Comparison of ENCODE assay signal across 8 cellular contexts in genomic region chr11:57516061-57516443, GRCh38. TPM values are rescaled to one million over a fixed set of nuclear protein-coding genes. Genes with fewer than 3 reads are reported as not detected.
A peak's percentile ranks its signal among the peaks of the same experiment; 100 is the strongest.
DNase-seq lines count a peak whose midpoint lies in the region; ATAC-seq and TF ChIP-seq lines count a peak whose summit lies in the region.

No MANE protein-coding gene starts in this region.

- TF ChIP-seq POLR2A in sigmoid colon (IDR thresholded peaks at IDR 0.05) = no peak

- no peak for TF ChIP-seq CTCF in GM12875 (IDR thresholded peaks at IDR 0.05; ENCODE audit: borderline replicate concordance, insufficient read depth, low read depth, low read length)
- no peak for TF ChIP-seq CTCF in fibroblast of the aortic adventitia (IDR thresholded peaks at IDR 0.05; ENCODE audit: insufficient read depth, low read length)
- no peak for TF ChIP-seq CTCF in sigmoid colon (IDR thresholded peaks at IDR 0.05)

- H3K9me3 ChIP-seq in SK-N-MC (ENCODE audit: low read depth, low read length) (no peaks in the 10 kb centered on the region), sigmoid colon (no peaks in the 10 kb centered on the region)

- H3K36me3 ChIP-seq in SK-N-MC (ENCODE audit: insufficient read depth, low read length) (no peaks in the 10 kb centered on the region), sigmoid colon (no peaks in the 10 kb centered on the region)

- no peak for ATAC-seq in GM21825 (IDR thresholded peaks at IDR 0.05; ENCODE audit: unreplicated experiment)
- no peak for ATAC-seq in GM19463 (IDR thresholded peaks at IDR 0.05; ENCODE audit: unreplicated experiment)
- no peak for ATAC-seq in HG02571 (IDR thresholded peaks at IDR 0.05; ENCODE audit: unreplicated experiment)

- H3K27me3 ChIP-seq in sigmoid colon = no peaks in the 10 kb centered on the region

- TF ChIP-seq EP300 in sigmoid colon (IDR thresholded peaks at IDR 0.05) = no peak

- peaks cover 0 to 18% (median 17%) of the 10 kb centered on the region in 4 donors for H3K4me1 ChIP-seq in sigmoid colon

- peak overlapping the region; percentile 98 for H3K4me3 ChIP-seq in GM12875 (ENCODE audit: low read depth, low read length)
- peak overlapping the region; percentile 92 for H3K4me3 ChIP-seq in SK-N-MC
- H3K4me3 ChIP-seq in fibroblast of the aortic adventitia (ENCODE audit: low read depth, low read length) = peak overlapping the region; percentile 85
- H3K4me3 ChIP-seq in sigmoid colon = peak overlapping the region; percentile 65 to 82 (median 75)

- DNase-seq in SK-N-MC (ENCODE audit: low read depth, low spot score) (no peak), fibroblast of the aortic adventitia (ENCODE audit: low read depth) (no peak), sigmoid colon (no peak), glomerular visceral epithelial cell (ENCODE audit: extremely low spot score) (no peak)

- intact Hi-C loops in sigmoid colon (cut with DNase I) = no loop called here

- H3K9ac ChIP-seq in SK-N-MC (ENCODE audit: insufficient read length) = peak overlapping the region; percentile 78

- 11 to 20% methylated on average over 5 of the region's 5 CpGs for WGBS in sigmoid colon, 2 donors

- no peak overlapping the region for H3K27ac ChIP-seq in SK-N-MC
- H3K27ac ChIP-seq in sigmoid colon = peak overlapping the region; percentile 68 to 79 (median 76)

RNA-seq across cellular contexts. Expression of gene SLC43A1, which starts 0.6 kb away (rescaled TPM):
- total RNA-seq in fibroblast of the aortic adventitia (ENCODE audit: low replicate concordance) (11.4 and 15.3 TPM in 2 replicates), sigmoid colon (10 to 100 TPM; 19.1 to 32.4 (median 27.4) TPM)
- 10 to 100 TPM in 1 of 3 donors, 1 to 10 TPM in 1, under 1 TPM in 1; 0.92 to 14.3 (median 5.4) TPM for polyA plus RNA-seq in sigmoid colon

RNA-seq across cellular contexts. Expression of gene TIMM10, which starts 14.5 kb away (rescaled TPM):
- 32.1 and 77.5 TPM in 2 replicates for total RNA-seq in fibroblast of the aortic adventitia (ENCODE audit: low replicate concordance)
- total RNA-seq in sigmoid colon = 10 to 100 TPM; 22.4 to 59.7 (median 33.0) TPM
- 10 to 100 TPM; 48.0 to 62.9 (median 52.7) TPM for polyA plus RNA-seq in sigmoid colon

RNA-seq across cellular contexts. Expression of gene SMTNL1, which starts 21.3 kb away (rescaled TPM):
- total RNA-seq in fibroblast of the aortic adventitia (ENCODE audit: low replicate concordance) (not detected in 2 replicates), sigmoid colon (not detected)
- polyA plus RNA-seq in sigmoid colon = not detected

RNA-seq across cellular contexts. Expression of gene UBE2L6, which starts 51.4 kb away (rescaled TPM):
- total RNA-seq in fibroblast of the aortic adventitia (ENCODE audit: low replicate concordance) = 30.6 and 41.1 TPM in 2 replicates
- 10 to 100 TPM; 26.5 to 37.8 (median 32.5) TPM for total RNA-seq in sigmoid colon
- 100 to 1,000 TPM in 1 of 3 donors, 10 to 100 TPM in 2; 42.6 to 106 (median 62.9) TPM for polyA plus RNA-seq in sigmoid colon

RNA-seq across cellular contexts. Expression of gene RTN4RL2, which starts 55.7 kb away (rescaled TPM):
- total RNA-seq in fibroblast of the aortic adventitia (ENCODE audit: low replicate concordance) (0.09 and 0.90 TPM in 2 replicates), sigmoid colon (under 1 TPM in 2 of 4 donors, not detected in 2; 0.41 to 0.66 TPM)
- under 1 TPM in 2 of 3 donors, not detected in 1; 0.60 to 0.63 TPM for polyA plus RNA-seq in sigmoid colon
